14 cellular contexts compared by ENCODE assay signal in the genomic region with DNA sequence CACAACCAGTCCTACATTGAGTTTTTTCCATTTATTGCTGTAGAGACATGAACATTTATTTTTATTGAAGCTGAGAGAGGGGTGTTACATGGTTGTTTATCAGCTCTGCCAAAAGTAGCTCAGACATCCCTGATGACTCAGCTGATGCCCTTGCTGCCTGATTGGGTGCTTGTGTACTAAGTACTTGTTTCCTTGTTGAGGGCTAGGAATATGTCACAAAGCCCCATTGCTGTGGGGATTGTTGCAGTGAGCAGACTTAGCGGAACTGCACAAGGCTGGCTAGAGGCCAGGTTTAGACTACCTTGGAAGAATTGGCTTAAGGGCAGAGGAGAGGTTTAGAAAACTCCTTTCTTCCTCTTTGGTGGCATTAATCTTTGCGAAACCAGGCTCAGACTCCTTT.
A peak's percentile ranks its signal among the peaks of the same experiment; 100 is the strongest.
DNase-seq lines count a peak whose midpoint lies in the region; ATAC-seq and TF ChIP-seq lines count a peak whose summit lies in the region.
"Had no signal": no experiment of that assay in that cellular context is flagged by ENCODE, and none has a peak within 500 bp of the region (broad histone marks: within the 10 kb centered on the region; RNA-seq: fewer than 3 reads in every experiment).

No MANE protein-coding gene starts in this region.

- no peak overlapping the region for H3K4me3 Mint-ChIP-seq in Caco-2 (ENCODE audit: unreplicated experiment)
- H3K4me3 Mint-ChIP-seq: CD4-positive, CD25-positive, alpha-beta regulatory T cell; naive thymus-derived CD8-positive, alpha-beta T cell had no signal

- no peak for TF ChIP-seq CTCF in Caco-2 (IDR thresholded peaks at IDR 0.05; ENCODE audit: insufficient read depth in 1 of 2, low read depth in 1 of 2, low read length in 1 of 2, severe bottlenecking in 1 of 2, unreplicated experiment in 1 of 2)
- no peak for TF ChIP-seq CTCF in psoas muscle (IDR thresholded peaks at IDR 0.05)

- peak; percentile 56 for DNase-seq in Ammon's horn (ENCODE audit: low spot score)
- peak; percentile 4 for DNase-seq in GM04504 (ENCODE audit: low read depth)
- DNase-seq in NCI-H510A treated with DMSO at 0.1 percent for 48 hours (lab: John Stamatoyannopoulos, UW) = peak; percentile 17
- peak; percentile 22 for DNase-seq in foreskin melanocyte
- DNase-seq in Caco-2 = no peak
- DNase-seq in psoas muscle = no peak
- no peak for DNase-seq in KBM-7
- DNase-seq in Kasumi-1 (lab: John Stamatoyannopoulos, UW) = no peak
- DNase-seq: activated T-cell treated with anti-CD3 and anti-CD28 coated beads for 4 hours; CD4-positive, CD25-positive, alpha-beta regulatory T cell; naive thymus-derived CD8-positive, alpha-beta T cell; NCI-H1092 treated with DMSO at 0.1 percent for 48 hours; spleen had no signal

- CTCF ChIA-PET in Caco-2 (lab: Charles Lee) = no interaction called here

- H3K27me3 ChIP-seq in Caco-2 (replicated peaks; ENCODE audit: control insufficient read depth, insufficient read depth, low read length) (no peaks in the 10 kb centered on the region; the same call in none of the 2 replicates), psoas muscle (ENCODE audit: insufficient read depth in 3 of 3, low read length in 2 of 3) (no peaks in the 10 kb centered on the region)

- H3K36me3 ChIP-seq in Caco-2 (ENCODE audit: control insufficient read depth, insufficient read depth, low read length) (no peaks in the 10 kb centered on the region), psoas muscle (ENCODE audit: insufficient read depth in 1 of 2, low read depth in 1 of 2) (no peaks in the 10 kb centered on the region)
- H3K36me3 ChIP-seq: spleen had no signal

- H3K27me3 Mint-ChIP-seq in Caco-2 (ENCODE audit: insufficient read depth, unreplicated experiment) = peaks cover 38% of the 10 kb centered on the region
- H3K27me3 Mint-ChIP-seq: brain had no signal

- 77 to 87% (median 86%) methylated on average over 2 of the region's 2 CpGs for WGBS in psoas muscle, 3 donors

- H3K9me3 ChIP-seq in Caco-2 (no peaks in the 10 kb centered on the region), psoas muscle (no peaks in the 10 kb centered on the region)
- H3K9me3 ChIP-seq: spleen had no signal

- H3K9me3 Mint-ChIP-seq in Caco-2 (ENCODE audit: unreplicated experiment) = no peaks in the 10 kb centered on the region
- H3K9me3 Mint-ChIP-seq: brain had no signal

- H3K4me3 ChIP-seq in Caco-2 (ENCODE audit: low read depth, low read length) = no peak overlapping the region
- no peak overlapping the region for H3K4me3 ChIP-seq in psoas muscle
- H3K4me3 ChIP-seq: spleen had no signal

- intact Hi-C loops in Caco-2 (cut with micrococcal nuclease; ENCODE audit: unreplicated experiment) = no loop called here
- intact Hi-C loops in psoas muscle (cut with DNase I) = no loop called here

- H3K27ac Mint-ChIP-seq in Caco-2 (ENCODE audit: unreplicated experiment) = no peak overlapping the region
- H3K27ac Mint-ChIP-seq: CD4-positive, CD25-positive, alpha-beta regulatory T cell; naive thymus-derived CD8-positive, alpha-beta T cell had no signal

- no peak for ATAC-seq in psoas muscle
- ATAC-seq: naive thymus-derived CD8-positive, alpha-beta T cell had no signal

- no peak overlapping the region for H3K27ac ChIP-seq in psoas muscle
- H3K27ac ChIP-seq: spleen had no signal

- H3K36me3 Mint-ChIP-seq in Caco-2 (ENCODE audit: insufficient read depth, unreplicated experiment) = no peaks in the 10 kb centered on the region
- H3K36me3 Mint-ChIP-seq: brain; CD4-positive, CD25-positive, alpha-beta regulatory T cell; naive thymus-derived CD8-positive, alpha-beta T cell had no signal

- H3K4me1 Mint-ChIP-seq in Caco-2 (ENCODE audit: low read depth, unreplicated experiment) = peaks cover 7% of the 10 kb centered on the region
- H3K4me1 Mint-ChIP-seq: naive thymus-derived CD8-positive, alpha-beta T cell had no signal

- POLR2A ChIA-PET in Caco-2 (lab: Charles Lee) = no interaction called here

- in situ Hi-C loops in KBM-7 (cut with MboI; ENCODE audit: low pct_unique_long_range_greater_than_20kb, low sequenced_read_pairs) = no loop called here

- BruUV-seq in Caco-2 (replicated peaks; lab: Mats Ljungman, UMichigan) = no TSS peak

- H3K4me1 ChIP-seq in Caco-2 (no peaks in the 10 kb centered on the region), psoas muscle (peaks cover 5% of the 10 kb centered on the region)

Comparison
In these comparisons a context has a peak if more than half of its experiments do, and no peak if none do; other contexts are left out.
1. DNase-seq: peak in Ammon's horn (single experiment), GM04504 (single experiment), NCI-H510A treated with DMSO at 0.1 percent for 48 hours (single experiment) and foreskin melanocyte (single experiment); none in Caco-2 (0 of 2), psoas muscle (0 of 2), KBM-7 (single experiment) and Kasumi-1 (0 of 2).